In the genomic region with DNA sequence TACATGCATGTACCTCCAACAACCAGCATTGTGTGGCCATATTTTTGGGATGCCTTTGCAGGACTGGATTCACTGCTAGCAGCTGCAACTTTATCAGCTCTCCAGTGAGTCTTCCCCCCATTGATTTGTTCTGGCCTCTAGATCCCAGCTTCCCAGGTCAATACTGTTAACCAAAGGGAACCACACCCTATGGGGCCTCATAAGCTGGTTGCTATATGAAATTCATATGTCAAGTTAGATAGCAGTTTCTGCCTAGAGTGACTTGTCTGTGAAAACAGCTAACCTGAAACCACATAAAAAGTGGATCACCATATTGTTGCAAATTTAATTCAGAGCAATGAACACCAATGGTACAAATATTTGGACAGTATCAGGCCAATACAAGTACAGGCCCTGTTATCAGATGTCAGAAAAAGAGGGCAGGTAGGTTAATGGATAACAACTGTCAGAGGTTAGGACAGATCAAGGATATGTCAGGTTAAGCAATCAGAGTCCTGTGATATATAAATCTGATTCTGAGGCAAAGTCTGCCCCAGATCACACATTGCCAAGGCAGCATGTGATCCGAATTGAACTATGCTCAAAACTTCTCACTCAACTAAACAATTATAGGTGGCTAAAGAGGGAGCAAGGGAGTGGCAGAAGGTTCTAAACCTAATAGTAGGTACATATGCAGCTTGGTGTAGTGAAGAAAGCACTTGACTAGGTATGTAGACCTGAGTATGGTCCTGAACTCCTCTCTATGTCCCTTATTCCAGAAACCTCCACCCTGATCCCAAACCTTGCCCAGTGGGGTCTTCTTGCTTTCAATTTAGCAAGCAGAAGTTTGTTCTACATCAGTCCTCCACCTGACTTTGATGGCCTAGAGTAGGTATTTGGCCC, we compare ENCODE assay signal across 1 cellular context.
TF ChIP-seq lines count a peak whose summit lies in the region.

No MANE protein-coding gene starts in this region.

TF ChIP-seq in HepG2, 621 proteins besides CTCF, POLR2A, EP300 and RAD21 (continued from another document and continues in another):
- peak; percentile 6; the same call in 1 of the 2 replicates for TF ChIP-seq ARID2 (CRISPR knock-in tag; IDR thresholded peaks at IDR 0.05; ENCODE audit: borderline replicate concordance)
- TF ChIP-seq PLRG1 (conservative IDR thresholded peaks at IDR 0.05), result no peak
- no peak for TF ChIP-seq GABPA (IDR thresholded peaks at IDR 0.05; ENCODE audit: low read depth, low read length)
- no peak; the same call in 1 of the 2 replicates for TF ChIP-seq GABPA (CRISPR knock-in tag; IDR thresholded peaks at IDR 0.05; ENCODE audit: low read depth)
- no peak for TF ChIP-seq CHCHD3 (CRISPR knock-in tag; IDR thresholded peaks at IDR 0.05)
- TF ChIP-seq FOXO1 (CRISPR knock-in tag; IDR thresholded peaks at IDR 0.05), result peak; percentile 89
- peak; percentile 21; the same call in 1 of the 2 replicates for TF ChIP-seq NFYC (CRISPR knock-in tag; IDR thresholded peaks at IDR 0.05)
- peak; percentile 86; the same call in 1 of the 2 replicates for TF ChIP-seq ZNF33A (CRISPR knock-in tag; IDR thresholded peaks at IDR 0.05; ENCODE audit: borderline replicate concordance)
- no peak for TF ChIP-seq ISX (CRISPR knock-in tag; conservative IDR thresholded peaks at IDR 0.05)
- TF ChIP-seq ZNF446 (CRISPR knock-in tag; IDR thresholded peaks at IDR 0.05), result no peak
- peak; percentile 66; the same call in 1 of the 2 replicates for TF ChIP-seq ARNTL (CRISPR knock-in tag; IDR thresholded peaks at IDR 0.05)
- TF ChIP-seq, protein P1, sequence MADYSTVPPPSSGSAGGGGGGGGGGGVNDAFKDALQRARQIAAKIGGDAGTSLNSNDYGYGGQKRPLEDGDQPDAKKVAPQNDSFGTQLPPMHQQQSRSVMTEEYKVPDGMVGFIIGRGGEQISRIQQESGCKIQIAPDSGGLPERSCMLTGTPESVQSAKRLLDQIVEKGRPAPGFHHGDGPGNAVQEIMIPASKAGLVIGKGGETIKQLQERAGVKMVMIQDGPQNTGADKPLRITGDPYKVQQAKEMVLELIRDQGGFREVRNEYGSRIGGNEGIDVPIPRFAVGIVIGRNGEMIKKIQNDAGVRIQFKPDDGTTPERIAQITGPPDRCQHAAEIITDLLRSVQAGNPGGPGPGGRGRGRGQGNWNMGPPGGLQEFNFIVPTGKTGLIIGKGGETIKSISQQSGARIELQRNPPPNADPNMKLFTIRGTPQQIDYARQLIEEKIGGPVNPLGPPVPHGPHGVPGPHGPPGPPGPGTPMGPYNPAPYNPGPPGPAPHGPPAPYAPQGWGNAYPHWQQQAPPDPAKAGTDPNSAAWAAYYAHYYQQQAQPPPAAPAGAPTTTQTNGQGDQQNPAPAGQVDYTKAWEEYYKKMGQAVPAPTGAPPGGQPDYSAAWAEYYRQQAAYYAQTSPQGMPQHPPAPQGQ (CRISPR knock-in tag; IDR thresholded peaks at IDR 0.05; ENCODE audit: borderline replicate concordance), result no peak
- TF ChIP-seq MAF1 (CRISPR knock-in tag; IDR thresholded peaks at IDR 0.05; ENCODE audit: borderline replicate concordance), result no peak
- TF ChIP-seq ZNF850 (CRISPR knock-in tag; conservative IDR thresholded peaks at IDR 0.05), result peak; percentile 81; the same call in 1 of the 2 replicates
- TF ChIP-seq ZKSCAN8 (CRISPR knock-in tag; IDR thresholded peaks at IDR 0.05; ENCODE audit: borderline replicate concordance), result peak; percentile 4; the same call in 1 of the 2 replicates
- TF ChIP-seq ZNF234 (CRISPR knock-in tag; conservative IDR thresholded peaks at IDR 0.05), result no peak
- TF ChIP-seq KLF6 (CRISPR knock-in tag; IDR thresholded peaks at IDR 0.05), result no peak
- TF ChIP-seq, protein P2, sequence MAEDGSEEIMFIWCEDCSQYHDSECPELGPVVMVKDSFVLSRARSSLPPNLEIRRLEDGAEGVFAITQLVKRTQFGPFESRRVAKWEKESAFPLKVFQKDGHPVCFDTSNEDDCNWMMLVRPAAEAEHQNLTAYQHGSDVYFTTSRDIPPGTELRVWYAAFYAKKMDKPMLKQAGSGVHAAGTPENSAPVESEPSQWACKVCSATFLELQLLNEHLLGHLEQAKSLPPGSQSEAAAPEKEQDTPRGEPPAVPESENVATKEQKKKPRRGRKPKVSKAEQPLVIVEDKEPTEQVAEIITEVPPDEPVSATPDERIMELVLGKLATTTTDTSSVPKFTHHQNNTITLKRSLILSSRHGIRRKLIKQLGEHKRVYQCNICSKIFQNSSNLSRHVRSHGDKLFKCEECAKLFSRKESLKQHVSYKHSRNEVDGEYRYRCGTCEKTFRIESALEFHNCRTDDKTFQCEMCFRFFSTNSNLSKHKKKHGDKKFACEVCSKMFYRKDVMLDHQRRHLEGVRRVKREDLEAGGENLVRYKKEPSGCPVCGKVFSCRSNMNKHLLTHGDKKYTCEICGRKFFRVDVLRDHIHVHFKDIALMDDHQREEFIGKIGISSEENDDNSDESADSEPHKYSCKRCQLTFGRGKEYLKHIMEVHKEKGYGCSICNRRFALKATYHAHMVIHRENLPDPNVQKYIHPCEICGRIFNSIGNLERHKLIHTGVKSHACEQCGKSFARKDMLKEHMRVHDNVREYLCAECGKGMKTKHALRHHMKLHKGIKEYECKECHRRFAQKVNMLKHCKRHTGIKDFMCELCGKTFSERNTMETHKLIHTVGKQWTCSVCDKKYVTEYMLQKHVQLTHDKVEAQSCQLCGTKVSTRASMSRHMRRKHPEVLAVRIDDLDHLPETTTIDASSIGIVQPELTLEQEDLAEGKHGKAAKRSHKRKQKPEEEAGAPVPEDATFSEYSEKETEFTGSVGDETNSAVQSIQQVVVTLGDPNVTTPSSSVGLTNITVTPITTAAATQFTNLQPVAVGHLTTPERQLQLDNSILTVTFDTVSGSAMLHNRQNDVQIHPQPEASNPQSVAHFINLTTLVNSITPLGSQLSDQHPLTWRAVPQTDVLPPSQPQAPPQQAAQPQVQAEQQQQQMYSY (CRISPR knock-in tag; IDR thresholded peaks at IDR 0.05), result peak; percentile 46; the same call in 1 of the 2 replicates
- TF ChIP-seq KAT8 (CRISPR knock-in tag; IDR thresholded peaks at IDR 0.05), result peak; percentile 70
- peak; percentile 73; the same call in 1 of the 2 replicates for TF ChIP-seq FOXC1 (CRISPR knock-in tag; IDR thresholded peaks at IDR 0.05; ENCODE audit: borderline replicate concordance)
- no peak for TF ChIP-seq HNRNPLL (IDR thresholded peaks at IDR 0.05; ENCODE audit: low read depth, low read length, poor library complexity, severe bottlenecking)
- peak; percentile 95 for TF ChIP-seq NCOA2 (CRISPR knock-in tag; IDR thresholded peaks at IDR 0.05)
- TF ChIP-seq, protein P3, sequence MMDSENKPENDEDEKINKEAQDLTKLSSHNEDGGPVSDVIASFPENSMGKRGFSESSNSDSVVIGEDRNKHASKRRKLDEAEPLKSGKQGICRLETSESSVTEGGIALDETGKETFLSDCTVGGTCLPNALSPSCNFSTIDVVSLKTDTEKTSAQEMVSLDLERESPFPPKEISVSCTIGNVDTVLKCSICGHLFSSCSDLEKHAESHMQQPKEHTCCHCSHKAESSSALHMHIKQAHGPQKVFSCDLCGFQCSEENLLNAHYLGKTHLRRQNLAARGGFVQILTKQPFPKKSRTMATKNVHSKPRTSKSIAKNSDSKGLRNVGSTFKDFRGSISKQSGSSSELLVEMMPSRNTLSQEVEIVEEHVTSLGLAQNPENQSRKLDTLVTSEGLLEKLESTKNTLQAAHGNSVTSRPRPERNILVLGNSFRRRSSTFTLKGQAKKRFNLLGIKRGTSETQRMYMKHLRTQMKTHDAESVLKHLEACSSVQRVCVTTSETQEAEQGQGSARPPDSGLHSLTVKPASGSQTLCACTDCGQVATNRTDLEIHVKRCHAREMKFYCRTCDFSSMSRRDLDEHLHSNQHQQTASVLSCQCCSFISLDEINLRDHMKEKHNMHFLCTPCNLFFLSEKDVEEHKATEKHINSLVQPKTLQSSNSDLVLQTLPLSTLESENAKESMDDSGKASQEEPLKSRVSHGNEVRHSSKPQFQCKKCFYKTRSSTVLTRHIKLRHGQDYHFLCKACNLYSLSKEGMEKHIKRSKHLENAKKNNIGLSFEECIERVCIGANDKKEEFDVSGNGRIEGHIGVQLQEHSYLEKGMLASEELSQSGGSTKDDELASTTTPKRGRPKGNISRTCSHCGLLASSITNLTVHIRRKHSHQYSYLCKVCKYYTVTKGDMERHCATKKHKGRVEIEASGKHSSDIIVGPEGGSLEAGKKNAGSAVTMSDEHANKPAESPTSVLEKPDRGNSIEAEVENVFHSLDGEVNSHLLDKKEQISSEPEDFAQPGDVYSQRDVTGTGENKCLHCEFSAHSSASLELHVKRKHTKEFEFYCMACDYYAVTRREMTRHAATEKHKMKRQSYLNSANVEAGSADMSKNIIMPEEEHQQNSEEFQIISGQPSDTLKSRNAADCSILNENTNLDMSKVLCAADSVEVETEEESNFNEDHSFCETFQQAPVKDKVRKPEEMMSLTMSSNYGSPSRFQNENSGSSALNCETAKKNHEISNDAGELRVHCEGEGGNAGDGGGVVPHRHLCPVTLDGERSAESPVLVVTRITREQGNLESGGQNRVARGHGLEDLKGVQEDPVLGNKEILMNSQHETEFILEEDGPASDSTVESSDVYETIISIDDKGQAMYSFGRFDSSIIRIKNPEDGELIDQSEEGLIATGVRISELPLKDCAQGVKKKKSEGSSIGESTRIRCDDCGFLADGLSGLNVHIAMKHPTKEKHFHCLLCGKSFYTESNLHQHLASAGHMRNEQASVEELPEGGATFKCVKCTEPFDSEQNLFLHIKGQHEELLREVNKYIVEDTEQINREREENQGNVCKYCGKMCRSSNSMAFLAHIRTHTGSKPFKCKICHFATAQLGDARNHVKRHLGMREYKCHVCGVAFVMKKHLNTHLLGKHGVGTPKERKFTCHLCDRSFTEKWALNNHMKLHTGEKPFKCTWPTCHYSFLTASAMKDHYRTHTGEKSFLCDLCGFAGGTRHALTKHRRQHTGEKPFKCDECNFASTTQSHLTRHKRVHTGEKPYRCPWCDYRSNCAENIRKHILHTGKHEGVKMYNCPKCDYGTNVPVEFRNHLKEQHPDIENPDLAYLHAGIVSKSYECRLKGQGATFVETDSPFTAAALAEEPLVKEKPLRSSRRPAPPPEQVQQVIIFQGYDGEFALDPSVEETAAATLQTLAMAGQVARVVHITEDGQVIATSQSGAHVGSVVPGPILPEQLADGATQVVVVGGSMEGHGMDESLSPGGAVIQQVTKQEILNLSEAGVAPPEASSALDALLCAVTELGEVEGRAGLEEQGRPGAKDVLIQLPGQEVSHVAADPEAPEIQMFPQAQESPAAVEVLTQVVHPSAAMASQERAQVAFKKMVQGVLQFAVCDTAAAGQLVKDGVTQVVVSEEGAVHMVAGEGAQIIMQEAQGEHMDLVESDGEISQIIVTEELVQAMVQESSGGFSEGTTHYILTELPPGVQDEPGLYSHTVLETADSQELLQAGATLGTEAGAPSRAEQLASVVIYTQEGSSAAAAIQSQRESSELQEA (CRISPR knock-in tag; IDR thresholded peaks at IDR 0.05; ENCODE audit: not compliant biosample characterization), result no peak
- TF ChIP-seq MAFK (conservative IDR thresholded peaks at IDR 0.05 in 1 of 2, IDR thresholded peaks at IDR 0.05 in 1 of 2; ENCODE audit: low read length in 2 of 2), result peak in 1 of 2 experiments; percentile 15; a peak in 1 of 4 replicates
- no peak for TF ChIP-seq ZNF737 (CRISPR knock-in tag; IDR thresholded peaks at IDR 0.05; ENCODE audit: borderline replicate concordance)
- TF ChIP-seq ATAD3A (CRISPR knock-in tag; IDR thresholded peaks at IDR 0.05), result no peak
- no peak for TF ChIP-seq ZNF891 (CRISPR knock-in tag; IDR thresholded peaks at IDR 0.05)
- no peak for TF ChIP-seq MAFG (CRISPR knock-in tag; IDR thresholded peaks at IDR 0.05)
- no peak for TF ChIP-seq DR1 (CRISPR knock-in tag; IDR thresholded peaks at IDR 0.05)
- TF ChIP-seq, protein P4, sequence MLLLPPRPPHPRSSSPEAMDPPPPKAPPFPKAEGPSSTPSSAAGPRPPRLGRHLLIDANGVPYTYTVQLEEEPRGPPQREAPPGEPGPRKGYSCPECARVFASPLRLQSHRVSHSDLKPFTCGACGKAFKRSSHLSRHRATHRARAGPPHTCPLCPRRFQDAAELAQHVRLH (CRISPR knock-in tag; IDR thresholded peaks at IDR 0.05; ENCODE audit: borderline replicate concordance, low read depth), result peak; percentile 66; the same call in 1 of the 2 replicates
- TF ChIP-seq ZNF350 (CRISPR knock-in tag; IDR thresholded peaks at IDR 0.05; ENCODE audit: borderline replicate concordance, low read depth), result peak; percentile 29; the same call in 1 of the 2 replicates
- TF ChIP-seq ZNF460 (CRISPR knock-in tag; IDR thresholded peaks at IDR 0.05; ENCODE audit: borderline replicate concordance), result no peak; the same call in 1 of the 2 replicates
- TF ChIP-seq, protein P5, sequence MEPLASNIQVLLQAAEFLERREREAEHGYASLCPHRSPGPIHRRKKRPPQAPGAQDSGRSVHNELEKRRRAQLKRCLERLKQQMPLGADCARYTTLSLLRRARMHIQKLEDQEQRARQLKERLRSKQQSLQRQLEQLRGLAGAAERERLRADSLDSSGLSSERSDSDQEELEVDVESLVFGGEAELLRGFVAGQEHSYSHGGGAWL (CRISPR knock-in tag; IDR thresholded peaks at IDR 0.05), result no peak
- TF ChIP-seq ZNF224 (CRISPR knock-in tag; IDR thresholded peaks at IDR 0.05), result no peak; the same call in 1 of the 2 replicates
- no peak for TF ChIP-seq ZBTB21 (CRISPR knock-in tag; IDR thresholded peaks at IDR 0.05)
- TF ChIP-seq, protein P6, sequence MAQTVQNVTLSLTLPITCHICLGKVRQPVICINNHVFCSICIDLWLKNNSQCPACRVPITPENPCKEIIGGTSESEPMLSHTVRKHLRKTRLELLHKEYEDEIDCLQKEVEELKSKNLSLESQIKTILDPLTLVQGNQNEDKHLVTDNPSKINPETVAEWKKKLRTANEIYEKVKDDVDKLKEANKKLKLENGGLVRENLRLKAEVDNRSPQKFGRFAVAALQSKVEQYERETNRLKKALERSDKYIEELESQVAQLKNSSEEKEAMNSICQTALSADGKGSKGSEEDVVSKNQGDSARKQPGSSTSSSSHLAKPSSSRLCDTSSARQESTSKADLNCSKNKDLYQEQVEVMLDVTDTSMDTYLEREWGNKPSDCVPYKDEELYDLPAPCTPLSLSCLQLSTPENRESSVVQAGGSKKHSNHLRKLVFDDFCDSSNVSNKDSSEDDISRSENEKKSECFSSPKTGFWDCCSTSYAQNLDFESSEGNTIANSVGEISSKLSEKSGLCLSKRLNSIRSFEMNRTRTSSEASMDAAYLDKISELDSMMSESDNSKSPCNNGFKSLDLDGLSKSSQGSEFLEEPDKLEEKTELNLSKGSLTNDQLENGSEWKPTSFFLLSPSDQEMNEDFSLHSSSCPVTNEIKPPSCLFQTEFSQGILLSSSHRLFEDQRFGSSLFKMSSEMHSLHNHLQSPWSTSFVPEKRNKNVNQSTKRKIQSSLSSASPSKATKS (CRISPR knock-in tag; IDR thresholded peaks at IDR 0.05), result peak; percentile 95; the same call in 1 of the 2 replicates
- TF ChIP-seq, protein P7, sequence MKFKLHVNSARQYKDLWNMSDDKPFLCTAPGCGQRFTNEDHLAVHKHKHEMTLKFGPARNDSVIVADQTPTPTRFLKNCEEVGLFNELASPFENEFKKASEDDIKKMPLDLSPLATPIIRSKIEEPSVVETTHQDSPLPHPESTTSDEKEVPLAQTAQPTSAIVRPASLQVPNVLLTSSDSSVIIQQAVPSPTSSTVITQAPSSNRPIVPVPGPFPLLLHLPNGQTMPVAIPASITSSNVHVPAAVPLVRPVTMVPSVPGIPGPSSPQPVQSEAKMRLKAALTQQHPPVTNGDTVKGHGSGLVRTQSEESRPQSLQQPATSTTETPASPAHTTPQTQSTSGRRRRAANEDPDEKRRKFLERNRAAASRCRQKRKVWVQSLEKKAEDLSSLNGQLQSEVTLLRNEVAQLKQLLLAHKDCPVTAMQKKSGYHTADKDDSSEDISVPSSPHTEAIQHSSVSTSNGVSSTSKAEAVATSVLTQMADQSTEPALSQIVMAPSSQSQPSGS (CRISPR knock-in tag; IDR thresholded peaks at IDR 0.05), result peak; percentile 82
- no peak for TF ChIP-seq ZNF709 (CRISPR knock-in tag; IDR thresholded peaks at IDR 0.05)
- TF ChIP-seq ZFP90 (CRISPR knock-in tag; IDR thresholded peaks at IDR 0.05; ENCODE audit: borderline replicate concordance), result no peak
- no peak for TF ChIP-seq ZNF44 (CRISPR knock-in tag; IDR thresholded peaks at IDR 0.05)
- TF ChIP-seq MEIS2 (CRISPR knock-in tag; IDR thresholded peaks at IDR 0.05), result peak; percentile 92
- TF ChIP-seq TCF12 (IDR thresholded peaks at IDR 0.05), result no peak
- peak; percentile 56; the same call in 1 of the 2 replicates for TF ChIP-seq TCF12 (CRISPR knock-in tag; IDR thresholded peaks at IDR 0.05)
